ENCODE assay signal across 8 cellular contexts in the genomic region with DNA sequence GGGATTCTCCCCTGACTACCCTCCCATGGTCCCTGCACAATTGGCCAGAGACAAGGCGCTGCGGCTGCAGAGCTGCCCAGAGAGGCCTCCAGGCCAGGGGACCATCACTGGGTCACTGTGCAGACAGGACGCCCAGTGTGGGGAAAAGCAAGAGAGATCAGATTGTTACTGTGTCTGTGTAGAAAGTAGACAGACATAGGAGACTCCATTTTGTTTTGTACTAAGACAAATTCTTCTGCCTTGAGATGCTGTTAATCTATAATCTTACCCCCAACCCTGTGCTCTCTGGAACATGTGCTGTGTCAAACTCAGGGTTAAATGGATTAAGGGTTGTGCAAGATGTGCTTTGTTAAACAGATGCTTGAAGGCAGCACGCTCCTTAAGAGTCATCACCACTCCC.
DNase-seq lines count a peak whose midpoint lies in the region; ATAC-seq and TF ChIP-seq lines count a peak whose summit lies in the region.
"Not testable (repeated sequence)": the region's sequence is repeated elsewhere in the genome, so short reads cannot be mapped to it uniquely, and the experiment has no call there.

No MANE protein-coding gene starts in this region.

- POLR2A ChIA-PET in CD4-positive, alpha-beta memory T cell (lab: Charles Lee; ENCODE audit: partially characterized antibody); activated naive CD8-positive, alpha-beta T cell treated with anti-CD3 and anti-CD28 coated beads, Interleukin-2, amount 10 ng/mL, durations not matched to agents 7 days and 5 days (lab: Charles Lee): not testable (repeated sequence)
- POLR2A ChIA-PET in activated CD8-positive, alpha-beta T cell treated with anti-CD3 and anti-CD28 coated beads for 36 hours (lab: Charles Lee), result interaction anchor here (0.6 kb wide), 1 partner anchor 139 kb away, joined by 6 read pairs; no protein-coding TSS in a partner anchor

- H3K27me3 ChIP-seq in CD4-positive, alpha-beta memory T cell (ENCODE audit: insufficient read depth, low read length); liver (ENCODE audit: control insufficient read depth in 4 of 4, insufficient read depth in 4 of 4, low read length in 3 of 4): not testable (repeated sequence)

- not testable (repeated sequence) for TF ChIP-seq CTCF in activated CD8-positive, alpha-beta T cell treated with anti-CD3 and anti-CD28 coated beads for 36 hours (IDR thresholded peaks at IDR 0.05); liver (IDR thresholded peaks at IDR 0.05; ENCODE audit: low read depth, low read length, missing input control)

- DNase-seq in CD4-positive, alpha-beta memory T cell; activated CD8-positive, alpha-beta T cell treated with anti-CD3 and anti-CD28 coated beads for 36 hours; activated naive CD8-positive, alpha-beta T cell treated with anti-CD3 and anti-CD28 coated beads, Interleukin-2, amount 10 ng/mL, durations not matched to agents 7 days and 5 days; epithelial cell of prostate (ENCODE audit: low read depth, low spot score); natural killer cell treated with Interleukin-12 subunit alpha and Interleukin-12 subunit beta and Interleukin-15 and Interleukin-18, amount 100 ng/mL, for 72 hours (ENCODE audit: low spot score): not testable (repeated sequence)
- DNase-seq in NCI-H82 (lab: John Stamatoyannopoulos, UW), result peak; percentile 46

- intact Hi-C loops in CD4-positive, alpha-beta memory T cell (cut with micrococcal nuclease), result loop anchor here (10.0 kb wide), 1 partner anchor 127 kb away; no protein-coding TSS in a partner anchor
- intact Hi-C loops in activated CD8-positive, alpha-beta T cell treated with anti-CD3 and anti-CD28 coated beads for 36 hours (cut with micrococcal nuclease), result not testable (repeated sequence)

- H3K36me3 ChIP-seq in CD4-positive, alpha-beta memory T cell (ENCODE audit: insufficient read depth, low read length); liver (ENCODE audit: control insufficient read depth in 4 of 4, insufficient read depth in 3 of 4, low read depth in 1 of 4, low read length in 3 of 4); urinary bladder (ENCODE audit: insufficient read depth): not testable (repeated sequence)

- CTCF ChIA-PET in CD4-positive, alpha-beta memory T cell (lab: Charles Lee; ENCODE audit: partially characterized antibody), result interaction anchor here (0.7 kb wide), 1 partner anchor 488 kb away, joined by 4 read pairs; no protein-coding TSS in a partner anchor
- CTCF ChIA-PET in activated CD8-positive, alpha-beta T cell treated with anti-CD3 and anti-CD28 coated beads for 36 hours (lab: Charles Lee), result not testable (repeated sequence)

- peaks cover 21 to 31% of the 10 kb centered on the region in 2 donors for H3K36me3 Mint-ChIP-seq in CD4-positive, alpha-beta memory T cell
- peaks cover 31% of the 10 kb centered on the region for H3K36me3 Mint-ChIP-seq in activated CD8-positive, alpha-beta T cell treated with anti-CD3 and anti-CD28 coated beads for 36 hours (ENCODE audit: low read depth)
- H3K36me3 Mint-ChIP-seq in activated naive CD8-positive, alpha-beta T cell treated with anti-CD3 and anti-CD28 coated beads, Interleukin-2, amount 10 ng/mL, durations not matched to agents 7 days and 5 days, result peaks cover 30% of the 10 kb centered on the region
- H3K36me3 Mint-ChIP-seq in natural killer cell treated with Interleukin-12 subunit alpha and Interleukin-12 subunit beta and Interleukin-15 and Interleukin-18, amount 100 ng/mL, for 72 hours, result peaks cover 19% of the 10 kb centered on the region

- not testable (repeated sequence) for H3K27ac ChIP-seq in CD4-positive, alpha-beta memory T cell (ENCODE audit: low read depth, low read length); liver (ENCODE audit: low read depth in 1 of 2, low read length in 2 of 2); urinary bladder (ENCODE audit: low read depth)
- H3K27ac ChIP-seq in epithelial cell of prostate, result peak overlapping the region; percentile 74

- H3K4me1 Mint-ChIP-seq in CD4-positive, alpha-beta memory T cell, result peaks cover 7 to 39% (median 19%) of the 10 kb centered on the region in 4 donors
- peaks cover 21% of the 10 kb centered on the region for H3K4me1 Mint-ChIP-seq in activated CD8-positive, alpha-beta T cell treated with anti-CD3 and anti-CD28 coated beads for 36 hours (ENCODE audit: low read depth)
- not testable (repeated sequence) for H3K4me1 Mint-ChIP-seq in activated naive CD8-positive, alpha-beta T cell treated with anti-CD3 and anti-CD28 coated beads, Interleukin-2, amount 10 ng/mL, durations not matched to agents 7 days and 5 days
- peaks cover 11 to 23% of the 10 kb centered on the region in 2 donors for H3K4me1 Mint-ChIP-seq in natural killer cell treated with Interleukin-12 subunit alpha and Interleukin-12 subunit beta and Interleukin-15 and Interleukin-18, amount 100 ng/mL, for 72 hours (ENCODE audit: low read depth in 2 of 2)

- WGBS in liver, result 68% methylated on average over 4 of the region's 4 CpGs
- 76% methylated on average over 4 of the region's 4 CpGs for WGBS in urinary bladder

- not testable (repeated sequence) for H3K9ac ChIP-seq in liver (ENCODE audit: low read depth in 1 of 2, low read length in 2 of 2)

- not testable (repeated sequence) for TF ChIP-seq RAD21 in liver (IDR thresholded peaks at IDR 0.05)

- H3K9me3 Mint-ChIP-seq in CD4-positive, alpha-beta memory T cell, result peaks cover 0 to 71% (median 18%) of the 10 kb centered on the region in 8 donors
- H3K9me3 Mint-ChIP-seq in activated CD8-positive, alpha-beta T cell treated with anti-CD3 and anti-CD28 coated beads for 36 hours; natural killer cell treated with Interleukin-12 subunit alpha and Interleukin-12 subunit beta and Interleukin-15 and Interleukin-18, amount 100 ng/mL, for 72 hours: not testable (repeated sequence)
- peaks cover 30% of the 10 kb centered on the region for H3K9me3 Mint-ChIP-seq in activated naive CD8-positive, alpha-beta T cell treated with anti-CD3 and anti-CD28 coated beads, Interleukin-2, amount 10 ng/mL, durations not matched to agents 7 days and 5 days

- H3K4me3 ChIP-seq in CD4-positive, alpha-beta memory T cell (ENCODE audit: low read length in 2 of 2), result not testable (repeated sequence)
- H3K4me3 ChIP-seq in liver (ENCODE audit: low read depth in 1 of 3, low read length in 3 of 3), result peak overlapping the region in 2 of 3 donors; percentile 16 to 47
- peak overlapping the region; percentile 40 for H3K4me3 ChIP-seq in urinary bladder (ENCODE audit: low read depth, low read length)

- not testable (repeated sequence) for H3K4me1 ChIP-seq in CD4-positive, alpha-beta memory T cell (ENCODE audit: insufficient read depth, low read length); liver (ENCODE audit: control insufficient read depth in 4 of 4, insufficient read depth in 4 of 4, low read length in 3 of 4); urinary bladder (ENCODE audit: insufficient read depth)

- not testable (repeated sequence) for H3K9me3 ChIP-seq in CD4-positive, alpha-beta memory T cell (ENCODE audit: control insufficient read depth in 1 of 2, low read length in 2 of 2)
- peaks cover 6 to 24% (median 16%) of the 10 kb centered on the region in 4 donors for H3K9me3 ChIP-seq in liver (ENCODE audit: control insufficient read depth in 4 of 4, low read length in 3 of 4)

- not testable (repeated sequence) for ATAC-seq in activated CD8-positive, alpha-beta T cell treated with anti-CD3 and anti-CD28 coated beads for 36 hours; activated naive CD8-positive, alpha-beta T cell treated with anti-CD3 and anti-CD28 coated beads, Interleukin-2, amount 10 ng/mL, durations not matched to agents 7 days and 5 days (ENCODE audit: low read depth); natural killer cell treated with Interleukin-12 subunit alpha and Interleukin-12 subunit beta and Interleukin-15 and Interleukin-18, amount 100 ng/mL, for 72 hours

- peak overlapping the region in 2 of 7 donors; percentile 54 to 58 for H3K27ac Mint-ChIP-seq in CD4-positive, alpha-beta memory T cell
- not testable (repeated sequence) for H3K27ac Mint-ChIP-seq in activated CD8-positive, alpha-beta T cell treated with anti-CD3 and anti-CD28 coated beads for 36 hours; activated naive CD8-positive, alpha-beta T cell treated with anti-CD3 and anti-CD28 coated beads, Interleukin-2, amount 10 ng/mL, durations not matched to agents 7 days and 5 days; natural killer cell treated with Interleukin-12 subunit alpha and Interleukin-12 subunit beta and Interleukin-15 and Interleukin-18, amount 100 ng/mL, for 72 hours

- H3K27me3 Mint-ChIP-seq in CD4-positive, alpha-beta memory T cell; activated CD8-positive, alpha-beta T cell treated with anti-CD3 and anti-CD28 coated beads for 36 hours; activated naive CD8-positive, alpha-beta T cell treated with anti-CD3 and anti-CD28 coated beads, Interleukin-2, amount 10 ng/mL, durations not matched to agents 7 days and 5 days; natural killer cell treated with Interleukin-12 subunit alpha and Interleukin-12 subunit beta and Interleukin-15 and Interleukin-18, amount 100 ng/mL, for 72 hours: not testable (repeated sequence)

- peak overlapping the region in 7 of 8 donors; percentile 6 to 97 (median 59) for H3K4me3 Mint-ChIP-seq in CD4-positive, alpha-beta memory T cell
- peak overlapping the region; percentile 91 for H3K4me3 Mint-ChIP-seq in activated CD8-positive, alpha-beta T cell treated with anti-CD3 and anti-CD28 coated beads for 36 hours
- peak overlapping the region; percentile 60 for H3K4me3 Mint-ChIP-seq in activated naive CD8-positive, alpha-beta T cell treated with anti-CD3 and anti-CD28 coated beads, Interleukin-2, amount 10 ng/mL, durations not matched to agents 7 days and 5 days
- peak overlapping the region; percentile 95 for H3K4me3 Mint-ChIP-seq in natural killer cell treated with Interleukin-12 subunit alpha and Interleukin-12 subunit beta and Interleukin-15 and Interleukin-18, amount 100 ng/mL, for 72 hours
